9 cellular contexts compared by ENCODE assay signal in genomic region chr6:3026811-3027626, GRCh38. TPM values are rescaled to one million over a fixed set of nuclear protein-coding genes. Genes with fewer than 3 reads are reported as not detected.
DNase-seq lines count a peak whose midpoint lies in the region; ATAC-seq and TF ChIP-seq lines count a peak whose summit lies in the region.
"Had no signal": no experiment of that assay in that cellular context is flagged by ENCODE, and none has a peak within 500 bp of the region (broad histone marks: within the 10 kb centered on the region; RNA-seq: fewer than 3 reads in every experiment).

No MANE protein-coding gene starts in this region.

- peaks cover 19% of the 10 kb centered on the region for H3K36me3 Mint-ChIP-seq in activated T-helper 17 cell treated with anti-CD3 and anti-CD28 coated beads, Interleukin-2, amount 50 U/mL, for 72 hours (ENCODE audit: low read depth)

- H2AFZ ChIP-seq in IMR-90 (replicated peaks; ENCODE audit: low read length, poor library complexity): peak overlapping the region; percentile 74
- H2AFZ ChIP-seq: parathyroid adenoma had no signal

- H3K4me2 ChIP-seq in IMR-90 (ENCODE audit: low read depth, low read length): no peak overlapping the region

- peak overlapping the region; percentile 96 for H3K4me3 Mint-ChIP-seq in activated T-helper 17 cell treated with anti-CD3 and anti-CD28 coated beads, Interleukin-2, amount 50 U/mL, for 72 hours

- POLR2A ChIA-PET in GM10248 (lab: Yijun Ruan, JAX) (interaction anchor here (1.2 kb wide), 3 partner anchors 11 to 37 kb away, joined by 3 to 9 read pairs (median 6); partner anchors contain the start of gene NQO2), IMR-90 (lab: Charles Lee; ENCODE audit: unreplicated experiment) (no interaction called here)

- H2AK9ac ChIP-seq in IMR-90 (replicated peaks; ENCODE audit: low read depth, low read length, poor library complexity): peak overlapping the region; percentile 26

- no peak overlapping the region for H2BK5ac ChIP-seq in IMR-90 (ENCODE audit: low read depth, low read length, poor library complexity, severe bottlenecking)

- H3K4me1 ChIP-seq in IMR-90 (ENCODE audit: control insufficient read depth, insufficient read depth, low read length): peaks cover 12% of the 10 kb centered on the region

- peak; percentile 79 for ATAC-seq in GM21423 (IDR thresholded peaks at IDR 0.05; ENCODE audit: unreplicated experiment)
- ATAC-seq in IMR-90 (ENCODE audit: low read depth): no peak
- peak; percentile 29 for ATAC-seq in activated T-helper 17 cell treated with anti-CD3 and anti-CD28 coated beads, Interleukin-2, amount 50 U/mL, for 72 hours (replicated peaks)

- no peak overlapping the region for H3K56ac ChIP-seq in IMR-90 (ENCODE audit: extremely low read depth, insufficient read depth, low read length)

- no peak for TF ChIP-seq RAD21 in IMR-90 (IDR thresholded peaks at IDR 0.05; ENCODE audit: low read length)

- no peak overlapping the region for H4K5ac ChIP-seq in IMR-90 (ENCODE audit: low read depth, low read length)

- intact Hi-C loops in IMR-90 (cut with micrococcal nuclease): no loop called here

- no peak overlapping the region for H2BK20ac ChIP-seq in IMR-90 (ENCODE audit: low read depth, low read length)

- TF ChIP-seq POLR2A in IMR-90 (IDR thresholded peaks at IDR 0.05; ENCODE audit: low read depth, low read length): no peak

- no peak for TF ChIP-seq CTCF in GM10248 (IDR thresholded peaks at IDR 0.05; ENCODE audit: control extremely low read depth, extremely low read depth, low read depth, missing control alignments)
- no peak for TF ChIP-seq CTCF in IMR-90 (conservative IDR thresholded peaks at IDR 0.05; ENCODE audit: low read depth, low read length)

- in situ Hi-C loops in IMR-90 (cut with MboI; ENCODE audit: low sequenced_read_pairs): no loop called here

- no peak overlapping the region for H4K91ac ChIP-seq in IMR-90 (ENCODE audit: insufficient read depth, low read depth, low read length)

- no peak overlapping the region for H3K18ac ChIP-seq in IMR-90 (ENCODE audit: low read depth, low read length)

- H3K27me3 ChIP-seq in IMR-90 (ENCODE audit: control insufficient read depth, insufficient read depth, low read length): no peaks in the 10 kb centered on the region

- H3K79me1 ChIP-seq in IMR-90 (ENCODE audit: low read depth in 1 of 2, low read length in 2 of 2): peaks cover 16 to 22% of the 10 kb centered on the region in 2 experiments

- peak overlapping the region; percentile 83 for H3K27ac Mint-ChIP-seq in activated T-helper 17 cell treated with anti-CD3 and anti-CD28 coated beads, Interleukin-2, amount 50 U/mL, for 72 hours

- no peaks in the 10 kb centered on the region for H3K36me3 ChIP-seq in IMR-90 (ENCODE audit: control insufficient read depth, insufficient read depth, low read length)

- 0 out of 2 replicates have a peak overlapping the region, but pooled peaks have one; percentile 25 for H2AK5ac ChIP-seq in IMR-90 (ENCODE audit: low read depth, low read length)

- H3K9ac ChIP-seq in IMR-90 (ENCODE audit: low read depth, low read length): no peak overlapping the region
- H3K9ac ChIP-seq: parathyroid adenoma had no signal

- H3K9me1 ChIP-seq in IMR-90 (ENCODE audit: insufficient read depth, low read length): peaks cover 7% of the 10 kb centered on the region; the same call in 1 of the 2 replicates

- H3K4me1 Mint-ChIP-seq in activated T-helper 17 cell treated with anti-CD3 and anti-CD28 coated beads, Interleukin-2, amount 50 U/mL, for 72 hours: peaks cover 28% of the 10 kb centered on the region

- WGBS in IMR-90 (ENCODE audit: extremely low coverage in 2 of 2, insufficient read length in 1 of 2), 2 experiments: 91% methylated on average over 14 of the region's 20 CpGs; no CpG with 5 or more reads in 1 of the 2 experiments

- H4K8ac ChIP-seq in IMR-90 (ENCODE audit: low read depth in 2 of 2, low read length in 2 of 2): peak overlapping the region in 1 of 2 experiments; percentile 3; a peak in 1 of 4 replicates

- dilution Hi-C loops in IMR-90 (cut with HindIII; ENCODE audit: low sequenced_read_pairs, unreplicated experiment): no loop called here

- no peaks in the 10 kb centered on the region for H3K9me3 ChIP-seq in IMR-90 (ENCODE audit: control insufficient read depth, insufficient read depth, low read length)

- H3K4me3 ChIP-seq in IMR-90 (ENCODE audit: insufficient read depth, low read depth, low read length): no peak overlapping the region

- DNase-seq in GM10248 (ENCODE audit: extremely low spot score) (peak; percentile 85), IMR-90 (peak; percentile 72), retina (peak; percentile 15), DMS79 treated with DMSO at 0.1 percent for 48 hours (lab: John Stamatoyannopoulos, UW) (no peak), HK-2 (ENCODE audit: unreplicated experiment) (no peak)
- no peak for DNase-seq in NK-92 treated with Interleukin-12 subunit alpha and Interleukin-12 subunit beta, amount 100 ng/mL, for 24 hours (lab: John Stamatoyannopoulos, UW)

- CTCF ChIA-PET in GM10248 (lab: Yijun Ruan, JAX) (interaction anchor here (0.9 to 6.9 kb wide), 7 partner anchors 9 to 94 kb away, joined by 3 to 55 read pairs (median 4); partner anchors contain the start of gene NQO2), IMR-90 (lab: Yijun Ruan, JAX) (interaction anchor here (2.1 kb wide), 1 partner anchor 25 kb away, joined by 7 read pairs; no protein-coding TSS in a partner anchor)

- H3K4ac ChIP-seq in IMR-90 (ENCODE audit: low read depth, low read length): no peak overlapping the region

- H3K27ac ChIP-seq in IMR-90 (ENCODE audit: insufficient read depth, low read length): no peak overlapping the region
- H3K27ac ChIP-seq: parathyroid adenoma had no signal

- H3K9me3 Mint-ChIP-seq in activated T-helper 17 cell treated with anti-CD3 and anti-CD28 coated beads, Interleukin-2, amount 50 U/mL, for 72 hours: no peaks in the 10 kb centered on the region

- no peak overlapping the region for H3K23ac ChIP-seq in IMR-90 (ENCODE audit: low read depth, low read length)

- no peaks in the 10 kb centered on the region for H3K27me3 Mint-ChIP-seq in activated T-helper 17 cell treated with anti-CD3 and anti-CD28 coated beads, Interleukin-2, amount 50 U/mL, for 72 hours

- no peak overlapping the region for H2BK120ac ChIP-seq in IMR-90 (ENCODE audit: low read depth, low read length)

- BruUV-seq in IMR-90 (replicated peaks; lab: Mats Ljungman, UMichigan): no TSS peak

- no peak overlapping the region for H2BK15ac ChIP-seq in IMR-90 (ENCODE audit: low read depth, low read length)

- no peak overlapping the region for H3K14ac ChIP-seq in IMR-90 (replicated peaks; ENCODE audit: low read depth, low read length)

- H4K20me1 ChIP-seq in IMR-90 (ENCODE audit: insufficient read depth, low read length): no peaks in the 10 kb centered on the region

TF ChIP-seq in IMR-90, 13 proteins besides CTCF, POLR2A, EP300 and RAD21:
- 0 out of 2 replicates have a peak, but pooled peaks have one; percentile 7 for TF ChIP-seq FOS (IDR thresholded peaks at IDR 0.05; ENCODE audit: low read depth, low read length)
- TF ChIP-seq CEBPB (IDR thresholded peaks at IDR 0.05; ENCODE audit: low read depth, low read length): no peak

RNA-seq across cellular contexts. Expression of gene NQO2, which starts 27.3 kb away (rescaled TPM):
- total RNA-seq in IMR-90 (2012; rRNA removed): 59.4 and 72.1 TPM in 2 replicates
- 41.9 and 42.5 TPM in 2 replicates for polyA plus RNA-seq in IMR-90 (2012; rRNA removed)
- polyA plus RNA-seq in IMR-90 (2012; cell fraction: cytosol; rRNA removed): 31.1 and 51.6 TPM in 2 replicates
- 13.5 and 24.4 TPM in 2 replicates for polyA plus RNA-seq in IMR-90 (2012; cell fraction: nucleus; rRNA removed; ENCODE audit: low replicate concordance)
- total RNA-seq in activated T-helper 17 cell treated with anti-CD3 and anti-CD28 coated beads, Interleukin-2, amount 50 U/mL, for 72 hours: 10 to 100 TPM; 25.1 to 29.3 TPM

RNA-seq across cellular contexts. Expression of gene RIPK1, which starts 41.3 kb away (rescaled TPM):
- 25.6 and 28.6 TPM in 2 replicates for total RNA-seq in IMR-90 (2012; rRNA removed)
- polyA plus RNA-seq in IMR-90 (2012; rRNA removed): 11.9 and 12.6 TPM in 2 replicates
- 4.5 and 7.2 TPM in 2 replicates for polyA plus RNA-seq in IMR-90 (2012; cell fraction: cytosol; rRNA removed)
- polyA plus RNA-seq in IMR-90 (2012; cell fraction: nucleus; rRNA removed; ENCODE audit: low replicate concordance): 9.3 and 27.5 TPM in 2 replicates
- 10 to 100 TPM; 17.5 to 18.2 TPM for total RNA-seq in activated T-helper 17 cell treated with anti-CD3 and anti-CD28 coated beads, Interleukin-2, amount 50 U/mL, for 72 hours

RNA-seq across cellular contexts. Expression of gene SERPINB6, which starts 55.7 kb away (rescaled TPM):
- 37.1 and 60.3 TPM in 2 replicates for total RNA-seq in IMR-90 (2012; rRNA removed)
- 78.7 and 91.1 TPM in 2 replicates for polyA plus RNA-seq in IMR-90 (2012; rRNA removed)
- polyA plus RNA-seq in IMR-90 (2012; cell fraction: cytosol; rRNA removed): 74.7 and 123 TPM in 2 replicates
- 93.6 and 162 TPM in 2 replicates for polyA plus RNA-seq in IMR-90 (2012; cell fraction: nucleus; rRNA removed; ENCODE audit: low replicate concordance)
- total RNA-seq in activated T-helper 17 cell treated with anti-CD3 and anti-CD28 coated beads, Interleukin-2, amount 50 U/mL, for 72 hours: 10 to 100 TPM; 22.1 to 26.0 TPM

Comparison
In these comparisons a context has a peak if more than half of its experiments do, and no peak if none do; other contexts are left out.
1. DNase-seq: peak in GM10248 (single experiment), IMR-90 (single experiment) and retina (single experiment); none in DMS79 treated with DMSO at 0.1 percent for 48 hours (single experiment), HK-2 (single experiment) and NK-92 treated with Interleukin-12 subunit alpha and Interleukin-12 subunit beta, amount 100 ng/mL, for 24 hours (single experiment).